Comparison of ENCODE assay signal across 1 cellular context in genomic region chr2:118112771-118113334, GRCh38.
TF ChIP-seq lines count a peak whose summit lies in the region.

No MANE protein-coding gene starts in this region.

TF ChIP-seq in HepG2, 621 proteins besides CTCF, POLR2A, EP300 and RAD21 (continued from another document):
- TF ChIP-seq IRF9 (CRISPR knock-in tag; IDR thresholded peaks at IDR 0.05; ENCODE audit: borderline replicate concordance) (no peak), PRDM4 (CRISPR knock-in tag; IDR thresholded peaks at IDR 0.05; ENCODE audit: borderline replicate concordance) (no peak), GFI1 (CRISPR knock-in tag; IDR thresholded peaks at IDR 0.05; ENCODE audit: borderline replicate concordance) (no peak), FUBP1 (CRISPR knock-in tag; IDR thresholded peaks at IDR 0.05; ENCODE audit: borderline replicate concordance) (peak; percentile 33; the same call in 1 of the 2 replicates), ZHX2 (IDR thresholded peaks at IDR 0.05; ENCODE audit: low read depth) (no peak), ZHX2 (CRISPR knock-in tag; IDR thresholded peaks at IDR 0.05; ENCODE audit: borderline replicate concordance) (no peak), ADNP (CRISPR knock-in tag; IDR thresholded peaks at IDR 0.05) (no peak), IKZF4 (CRISPR knock-in tag; IDR thresholded peaks at IDR 0.05; ENCODE audit: borderline replicate concordance, low read depth, not compliant biosample characterization) (no peak), ZNF567 (CRISPR knock-in tag; IDR thresholded peaks at IDR 0.05; ENCODE audit: borderline replicate concordance) (no peak), PRMT3 (CRISPR knock-in tag; IDR thresholded peaks at IDR 0.05; ENCODE audit: borderline replicate concordance, low read depth) (no peak), ZNF225 (CRISPR knock-in tag; IDR thresholded peaks at IDR 0.05) (no peak), ZFP36L2 (CRISPR knock-in tag; IDR thresholded peaks at IDR 0.05) (no peak), ZNF7 (CRISPR knock-in tag; IDR thresholded peaks at IDR 0.05) (peak; percentile 5; the same call in 1 of the 2 replicates), ZBTB21 (CRISPR knock-in tag; IDR thresholded peaks at IDR 0.05) (no peak), ZMYM3 (CRISPR knock-in tag; IDR thresholded peaks at IDR 0.05) (no peak), ZNF207 (IDR thresholded peaks at IDR 0.05; ENCODE audit: borderline replicate concordance) (no peak)
